8 cellular contexts compared by ENCODE assay signal in the genomic region with DNA sequence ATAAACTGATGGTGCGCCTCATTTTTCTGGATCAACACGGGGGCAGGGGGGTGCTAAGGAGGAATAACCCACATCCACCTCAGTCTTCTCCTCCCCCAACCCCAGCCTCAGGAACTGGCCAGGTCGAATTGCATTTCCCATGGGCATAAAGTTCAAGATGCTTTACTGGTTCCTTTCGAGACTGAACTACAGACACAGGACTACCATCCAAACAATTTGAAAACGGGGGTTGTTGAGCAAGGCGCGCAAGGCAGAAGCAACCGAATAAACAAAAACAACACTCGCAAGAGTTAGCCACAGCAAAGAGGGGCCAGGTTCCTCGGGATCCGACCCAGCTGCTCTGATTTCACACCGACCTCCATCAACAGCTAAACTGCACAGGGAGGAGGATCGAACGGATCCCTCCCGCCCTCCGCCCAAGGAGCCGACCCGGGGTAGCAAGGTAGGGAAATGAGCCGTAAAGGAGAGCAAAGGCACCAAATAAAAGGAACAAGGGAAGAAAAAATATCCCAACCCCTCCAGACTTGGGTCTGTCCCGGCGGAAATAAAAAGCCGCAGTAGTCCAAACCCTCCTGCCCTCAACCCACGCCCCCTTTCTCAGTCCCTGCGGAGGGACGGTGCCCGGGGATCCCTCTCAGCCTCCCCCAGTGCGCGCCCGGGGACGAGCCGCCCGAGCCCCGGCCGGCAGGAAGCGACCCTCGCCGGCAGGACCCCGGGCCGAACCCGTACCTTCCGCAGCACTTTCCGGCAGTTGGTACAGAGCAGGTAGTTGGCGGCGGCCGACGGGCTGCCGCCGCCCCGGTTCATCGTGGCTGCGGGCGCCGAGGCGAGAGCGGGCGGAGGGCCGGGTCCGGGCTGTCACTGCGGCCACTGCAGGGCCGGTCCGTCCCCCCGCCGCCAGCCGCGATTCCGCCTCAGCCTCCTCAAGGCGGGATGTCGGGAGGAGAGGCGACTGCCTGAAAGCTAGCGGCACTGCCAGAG. TPM values are rescaled to one million over a fixed set of nuclear protein-coding genes. Genes with fewer than 3 reads are reported as not detected.
DNase-seq lines count a peak whose midpoint lies in the region; ATAC-seq and TF ChIP-seq lines count a peak whose summit lies in the region.

No MANE protein-coding gene starts in this region.

- H3K36me3 ChIP-seq in H7 (replicated peaks; ENCODE audit: control insufficient read depth, insufficient read depth, low read length): no peaks in the 10 kb centered on the region
- H3K36me3 ChIP-seq in MM.1S (replicated peaks; ENCODE audit: insufficient read depth, low read length): no peaks in the 10 kb centered on the region
- H3K36me3 ChIP-seq in mucosa of stomach (ENCODE audit: control insufficient read depth, insufficient read depth, low read length): no peaks in the 10 kb centered on the region
- H3K36me3 ChIP-seq in transverse colon: no peaks in the 10 kb centered on the region

- TF ChIP-seq EP300 in transverse colon (IDR thresholded peaks at IDR 0.05; ENCODE audit: low read depth): no peak

- H4K20me1 ChIP-seq in MM.1S (ENCODE audit: insufficient read depth, low read length): no peaks in the 10 kb centered on the region

- intact Hi-C loops in transverse colon (cut with DNase I; ENCODE audit: low total_unique reads): loop anchor here (10.0 kb wide), 1 partner anchor 104 kb away; no protein-coding TSS in a partner anchor

- H3K9me3 ChIP-seq in MM.1S (replicated peaks; ENCODE audit: insufficient read depth, low read length) (no peaks in the 10 kb centered on the region), mucosa of stomach (ENCODE audit: control insufficient read depth, low read length) (no peaks in the 10 kb centered on the region), transverse colon (no peaks in the 10 kb centered on the region)

- TF ChIP-seq POLR2A in transverse colon (IDR thresholded peaks at IDR 0.05): no peak

- H3K27ac ChIP-seq in MM.1S (ENCODE audit: low read length) (no peak overlapping the region; the same call in 1 of the 2 replicates), transverse colon (peak overlapping the region; percentile 85 to 95 (median 90))

- H3K9ac ChIP-seq in MM.1S (ENCODE audit: low read length) (peak overlapping the region; percentile 57; the same call in 1 of the 2 replicates), mucosa of stomach (ENCODE audit: low read length) (peak overlapping the region; percentile 63)

- H3F3A ChIP-seq in MM.1S (ENCODE audit: insufficient read depth, low read length): peaks cover 30% of the 10 kb centered on the region

- WGBS in transverse colon (ENCODE audit: low coverage in 1 of 2), 2 donors: 0 to 1% methylated on average over 7 to 43 of the region's 70 CpGs

- in situ Hi-C loops in transverse colon (cut with MboI; ENCODE audit: low pct_ligation_motif_present in 1 of 4, low pct_unique_long_range_greater_than_20kb in 1 of 4, low sequenced_read_pairs in 3 of 4): loop anchor here in 1 of 4 donors (10.0 kb wide), 1 partner anchor 474 kb away; no protein-coding TSS in a partner anchor

- H2AFZ ChIP-seq in MM.1S (ENCODE audit: low read length): peak overlapping the region; percentile 86

- H3K79me2 ChIP-seq in MM.1S (ENCODE audit: low read length): peaks cover 17% of the 10 kb centered on the region

- DNase-seq in ELR (ENCODE audit: low read depth): peak; percentile 3
- peak; percentile 19 for DNase-seq in H7
- peak; percentile 34 for DNase-seq in MM.1S
- peak; percentile 13 for DNase-seq in activated T-cell treated with anti-CD3 and anti-CD28 coated beads for 24 hours (ENCODE audit: low read depth)
- peak; percentile 24 for DNase-seq in transverse colon
- no peak for DNase-seq in cortex of kidney (lab: John Stamatoyannopoulos, UW)

- peaks cover 19% of the 10 kb centered on the region for H3K27me3 ChIP-seq in H7 (ENCODE audit: control insufficient read depth, insufficient read depth, low read length)
- H3K27me3 ChIP-seq in MM.1S (replicated peaks; ENCODE audit: insufficient read depth, low read length): no peaks in the 10 kb centered on the region
- peaks cover 9% of the 10 kb centered on the region for H3K27me3 ChIP-seq in mucosa of stomach (ENCODE audit: control insufficient read depth, insufficient read depth, low read length)
- no peaks in the 10 kb centered on the region for H3K27me3 ChIP-seq in transverse colon

- TF ChIP-seq CTCF in MM.1S (IDR thresholded peaks at IDR 0.05; ENCODE audit: low read length) (no peak), transverse colon (IDR thresholded peaks at IDR 0.05) (no peak)

- ATAC-seq in esophagus mucosa: peak; percentile 5

- H3K9me2 ChIP-seq in MM.1S (replicated peaks; ENCODE audit: insufficient read depth, low read length): no peaks in the 10 kb centered on the region

- H3K4me3 ChIP-seq in H7 (ENCODE audit: insufficient read depth, low read depth, low read length) (peak overlapping the region; percentile 82), MM.1S (ENCODE audit: low read length) (peak overlapping the region; percentile 84), mucosa of stomach (ENCODE audit: low read length) (peak overlapping the region; percentile 18), transverse colon (peak overlapping the region; percentile 56 to 98 (median 84))

- H3K4me2 ChIP-seq in MM.1S (ENCODE audit: low read depth, low read length): peak overlapping the region; percentile 82

- H3K4me1 ChIP-seq in MM.1S (ENCODE audit: low read length): peaks cover 16% of the 10 kb centered on the region
- peaks cover 12% of the 10 kb centered on the region for H3K4me1 ChIP-seq in mucosa of stomach (ENCODE audit: control insufficient read depth, insufficient read depth, low read length)
- peaks cover 6 to 51% (median 9%) of the 10 kb centered on the region in 4 donors for H3K4me1 ChIP-seq in transverse colon

RNA-seq across cellular contexts. Expression of a gene that starts 0.7 kb away (rescaled TPM):
- 12.6 and 30.4 TPM in 2 replicates for total RNA-seq in H7 (2014; rRNA removed; shearing (Covaris generic))
- 30.5 TPM for total RNA-seq in esophagus mucosa
- total RNA-seq in transverse colon: 10 to 100 TPM in 3 of 4 donors, 1 to 10 TPM in 1; 3.4 to 16.8 (median 11.0) TPM

Comparison
In these comparisons a context has a peak if more than half of its experiments do, and no peak if none do; other contexts are left out.
1. H3K4me3 ChIP-seq: peak in every context shown above with its lines; median percentile 84 in MM.1S; 84 in transverse colon; 82 in H7; 18 in mucosa of stomach.